ENCODE assay signal across 12 cellular contexts in the genomic region with DNA sequence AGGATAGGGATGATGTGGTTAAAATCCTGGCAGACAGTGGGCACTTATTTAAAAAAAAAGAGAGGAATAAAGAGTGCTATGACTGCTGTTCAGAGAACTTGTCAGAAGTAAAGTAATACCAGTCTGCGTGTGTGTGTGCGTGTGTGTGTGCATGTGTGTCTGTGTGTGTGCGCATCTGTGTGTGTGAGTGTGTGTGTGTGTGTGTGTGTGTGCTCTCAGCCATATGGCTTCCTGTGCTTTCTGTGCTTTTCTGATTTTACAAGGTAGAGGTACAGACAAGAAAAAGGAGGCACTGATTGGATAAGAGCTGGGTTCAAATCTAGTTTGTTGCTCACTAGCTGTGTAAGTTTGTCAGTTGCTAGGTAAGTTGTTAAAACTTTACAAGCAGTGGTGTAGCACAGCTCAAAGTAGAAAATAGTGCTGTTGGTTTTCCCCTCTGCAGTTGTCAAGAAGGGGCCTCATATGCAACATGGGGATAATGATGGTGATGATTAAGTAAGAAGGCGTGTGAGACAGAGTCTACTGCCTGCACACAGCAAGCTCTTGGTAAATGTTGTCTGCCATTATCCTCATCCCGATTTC.
DNase-seq lines count a peak whose midpoint lies in the region; ATAC-seq and TF ChIP-seq lines count a peak whose summit lies in the region.
"Had no signal": no experiment of that assay in that cellular context is flagged by ENCODE, and none has a peak within 500 bp of the region (broad histone marks: within the 10 kb centered on the region; RNA-seq: fewer than 3 reads in every experiment).

No MANE protein-coding gene starts in this region.

- H3K27ac ChIP-seq in 22Rv1 (peak overlapping the region; percentile 33), VCaP (peak overlapping the region; percentile 88; the same call in 1 of the 2 replicates), vagina (no peak overlapping the region)
- H3K27ac ChIP-seq: KMS-11, sigmoid colon, thoracic aorta had no signal

- H3K27me3 ChIP-seq in vagina = no peaks in the 10 kb centered on the region
- H3K27me3 ChIP-seq: sigmoid colon had no signal

- H3K36me3 ChIP-seq in vagina = no peaks in the 10 kb centered on the region
- H3K36me3 ChIP-seq: sigmoid colon, thoracic aorta had no signal

- H3K4me3 ChIP-seq in GM12865 (ENCODE audit: low read depth, low read length) (no peak overlapping the region), fibroblast of villous mesenchyme (ENCODE audit: low read depth, low read length) (no peak overlapping the region), vagina (no peak overlapping the region)
- H3K4me3 ChIP-seq: sigmoid colon, thoracic aorta had no signal

- TF ChIP-seq POLR2A in vagina (IDR thresholded peaks at IDR 0.05) = no peak

- ATAC-seq in HG03469 (IDR thresholded peaks at IDR 0.05; ENCODE audit: unreplicated experiment) (no peak), HG03039 (IDR thresholded peaks at IDR 0.05; ENCODE audit: unreplicated experiment) (no peak)

- peaks cover 21% of the 10 kb centered on the region for H3K4me1 ChIP-seq in vagina

- TF ChIP-seq CTCF in 22Rv1 (IDR thresholded peaks at IDR 0.05) = no peak
- no peak for TF ChIP-seq CTCF in GM12865 (IDR thresholded peaks at IDR 0.05; ENCODE audit: insufficient read depth, low read depth, low read length, missing control alignments)
- TF ChIP-seq CTCF in VCaP (conservative IDR thresholded peaks at IDR 0.05) = no peak
- no peak for TF ChIP-seq CTCF in fibroblast of villous mesenchyme (IDR thresholded peaks at IDR 0.05; ENCODE audit: insufficient read depth, low read depth, low read length)
- no peak for TF ChIP-seq CTCF in vagina (IDR thresholded peaks at IDR 0.05)

- DNase-seq in GM12865 (ENCODE audit: low read depth) (peak; percentile 60), fibroblast of villous mesenchyme (ENCODE audit: low read depth) (peak; percentile 74), vagina (ENCODE audit: extremely low spot score in 2 of 2) (no peak), hippocampal formation (lab: John Stamatoyannopoulos, UW) (no peak)
- DNase-seq: activated effector memory CD4-positive, alpha-beta T cell treated with anti-CD3 and anti-CD28 coated beads, Interleukin-2, amount 50 U/mL, for 16 hours; sigmoid colon had no signal

- H3K9me3 ChIP-seq in vagina = no peaks in the 10 kb centered on the region
- H3K9me3 ChIP-seq: sigmoid colon, thoracic aorta had no signal

- intact Hi-C loops in vagina (cut with DNase I) = no loop called here

Comparison
In these comparisons a context has a peak if more than half of its experiments do, and no peak if none do; other contexts are left out.
1. DNase-seq: peak in GM12865 (single experiment) and fibroblast of villous mesenchyme (single experiment); none in vagina (0 of 2) and hippocampal formation (0 of 2).